10 cellular contexts compared by ENCODE assay signal in genomic region chr10:113187066-113187777, GRCh38.
DNase-seq lines count a peak whose midpoint lies in the region; ATAC-seq, FAIRE-seq and TF ChIP-seq lines count a peak whose summit lies in the region.
"Had no signal": no experiment of that assay in that cellular context is flagged by ENCODE, and none has a peak within 500 bp of the region (broad histone marks: within the 10 kb centered on the region; RNA-seq: fewer than 3 reads in every experiment).

No MANE protein-coding gene starts in this region.

- intact Hi-C loops in left ventricle myocardium superior (cut with micrococcal nuclease) = no loop called here

- H3K4me2 ChIP-seq in Karpas-422 (ENCODE audit: low read depth, low read length, poor library complexity, severe bottlenecking) = no peak overlapping the region
- H3K4me2 ChIP-seq in astrocyte (ENCODE audit: low read length) = peak overlapping the region; percentile 37
- H3K4me2 ChIP-seq in osteoblast (ENCODE audit: insufficient read depth, low read length) = no peak overlapping the region

- H3K4me3 ChIP-seq in Karpas-422 (ENCODE audit: low read length) (no peak overlapping the region), astrocyte (ENCODE audit: insufficient read depth, low read depth, low read length) (no peak overlapping the region), osteoblast (ENCODE audit: insufficient read depth, low read length) (no peak overlapping the region)

- H3K27me3 Mint-ChIP-seq in astrocyte (ENCODE audit: low read depth, unreplicated experiment) = peaks cover 15% of the 10 kb centered on the region

- H4K20me1 ChIP-seq in Karpas-422 (ENCODE audit: insufficient read depth, low read depth, low read length) (no peaks in the 10 kb centered on the region), astrocyte (ENCODE audit: insufficient read depth, low read length) (no peaks in the 10 kb centered on the region), osteoblast (ENCODE audit: insufficient read depth, low read length) (no peaks in the 10 kb centered on the region)

- H2AFZ ChIP-seq in Karpas-422 (ENCODE audit: low read length) (no peak overlapping the region), astrocyte (ENCODE audit: low read depth, low read length) (peak overlapping the region; percentile 1), osteoblast (ENCODE audit: low read length) (no peak overlapping the region)

- no peaks in the 10 kb centered on the region for H3K4me1 ChIP-seq in Karpas-422 (ENCODE audit: low read length)
- peaks cover 4% of the 10 kb centered on the region for H3K4me1 ChIP-seq in astrocyte (ENCODE audit: insufficient read depth, low read length)
- no peaks in the 10 kb centered on the region for H3K4me1 ChIP-seq in osteoblast (ENCODE audit: insufficient read depth, low read length)

- no peaks in the 10 kb centered on the region for H3K27me3 ChIP-seq in Karpas-422 (ENCODE audit: low read length)
- no peaks in the 10 kb centered on the region for H3K27me3 ChIP-seq in astrocyte (ENCODE audit: insufficient read depth, low read length)
- H3K27me3 ChIP-seq in osteoblast (ENCODE audit: insufficient read depth, low read length) = peaks cover 13% of the 10 kb centered on the region

- H3K79me2 ChIP-seq in Karpas-422 (ENCODE audit: low read length) = no peaks in the 10 kb centered on the region
- H3K79me2 ChIP-seq in astrocyte (ENCODE audit: insufficient read depth, low read length) = no peaks in the 10 kb centered on the region
- H3K79me2 ChIP-seq in osteoblast (ENCODE audit: insufficient read depth, low read length) = no peaks in the 10 kb centered on the region

- H3K9me2 ChIP-seq in Karpas-422 (replicated peaks; ENCODE audit: insufficient read depth, low read length) = no peaks in the 10 kb centered on the region

- H3K27ac ChIP-seq in Karpas-422 (ENCODE audit: low read length) (no peak overlapping the region), astrocyte (ENCODE audit: low read depth, low read length) (no peak overlapping the region), osteoblast (ENCODE audit: low read depth, low read length) (no peak overlapping the region)

- TF ChIP-seq CTCF in astrocyte (IDR thresholded peaks at IDR 0.05; ENCODE audit: insufficient read depth, low read depth, low read length) = no peak
- no peak for TF ChIP-seq CTCF in osteoblast (IDR thresholded peaks at IDR 0.05; ENCODE audit: extremely low read depth, low read depth, low read length)

- ATAC-seq in left ventricle myocardium superior (peak; percentile 92), HG03175 (IDR thresholded peaks at IDR 0.05; ENCODE audit: unreplicated experiment) (no peak)
- ATAC-seq: natural killer cell treated with Interleukin-12 subunit alpha and Interleukin-12 subunit beta and Interleukin-15 and Interleukin-18, amount 100 ng/mL, for 72 hours had no signal

- H3K27ac Mint-ChIP-seq in astrocyte (ENCODE audit: unreplicated experiment) = peak overlapping the region; percentile 29
- H3K27ac Mint-ChIP-seq: natural killer cell treated with Interleukin-12 subunit alpha and Interleukin-12 subunit beta and Interleukin-15 and Interleukin-18, amount 100 ng/mL, for 72 hours had no signal

- DNase-seq in Karpas-422 (peak; percentile 50), astrocyte (ENCODE audit: low read depth) (peak; percentile 10), left ventricle myocardium superior (peak; percentile 89), putamen (ENCODE audit: low spot score) (peak; percentile 67), osteoblast (ENCODE audit: insufficient read length, low spot score, missing footprints) (no peak)
- no peak for DNase-seq in stimulated activated naive CD4-positive, alpha-beta T cell treated with Interleukin-2 at 50 U/mL for 16 hours (lab: John Stamatoyannopoulos, UW)
- no peak for DNase-seq in activated CD4-positive, CD25-positive, alpha-beta regulatory T cell treated with anti-CD3 and anti-CD28 coated beads, Interleukin-2, amount 50 U/mL, for 72 hours
- DNase-seq: cortex of kidney had no signal

- H3K4me1 Mint-ChIP-seq in astrocyte (ENCODE audit: low read depth, unreplicated experiment) = peaks cover 10% of the 10 kb centered on the region

- H3K36me3 ChIP-seq in Karpas-422 (ENCODE audit: insufficient read depth, low read length) (no peaks in the 10 kb centered on the region), astrocyte (ENCODE audit: insufficient read depth, low read length) (no peaks in the 10 kb centered on the region), osteoblast (ENCODE audit: insufficient read depth, low read length) (no peaks in the 10 kb centered on the region)

- H3K9me3 ChIP-seq in Karpas-422 (ENCODE audit: low read length) (no peaks in the 10 kb centered on the region), astrocyte (ENCODE audit: insufficient read depth, low read depth, low read length) (no peaks in the 10 kb centered on the region), osteoblast (ENCODE audit: low read depth, low read length) (no peaks in the 10 kb centered on the region)

- H3K9me3 Mint-ChIP-seq in astrocyte (ENCODE audit: unreplicated experiment) = peaks cover 3% of the 10 kb centered on the region

- peaks cover 8% of the 10 kb centered on the region for H3K36me3 Mint-ChIP-seq in astrocyte (ENCODE audit: low read depth, unreplicated experiment)
- H3K36me3 Mint-ChIP-seq: natural killer cell treated with Interleukin-12 subunit alpha and Interleukin-12 subunit beta and Interleukin-15 and Interleukin-18, amount 100 ng/mL, for 72 hours had no signal

- H3K4me3 Mint-ChIP-seq in astrocyte (ENCODE audit: unreplicated experiment) = no peak overlapping the region
- H3K4me3 Mint-ChIP-seq: natural killer cell treated with Interleukin-12 subunit alpha and Interleukin-12 subunit beta and Interleukin-15 and Interleukin-18, amount 100 ng/mL, for 72 hours had no signal

- H3K9ac ChIP-seq in Karpas-422 (ENCODE audit: low read length) = no peak overlapping the region
- H3K9ac ChIP-seq in astrocyte (ENCODE audit: low read length) = no peak overlapping the region

- FAIRE-seq in astrocyte (lab: Jason Lieb, UNC) = no peak

Comparison
In these comparisons a context has a peak if more than half of its experiments do, and no peak if none do; other contexts are left out.
1. DNase-seq: peak in Karpas-422 (single experiment), astrocyte (single experiment), left ventricle myocardium superior (single experiment) and putamen (single experiment); none in stimulated activated naive CD4-positive, alpha-beta T cell treated with Interleukin-2 at 50 U/mL for 16 hours (single experiment), activated CD4-positive, CD25-positive, alpha-beta regulatory T cell treated with anti-CD3 and anti-CD28 coated beads, Interleukin-2, amount 50 U/mL, for 72 hours (single experiment) and osteoblast (single experiment).